12 cellular contexts compared by ENCODE assay signal in genomic region chr4:147830987-147831386, GRCh38.
DNase-seq lines count a peak whose midpoint lies in the region; ATAC-seq and TF ChIP-seq lines count a peak whose summit lies in the region.
"Had no signal": no experiment of that assay in that cellular context is flagged by ENCODE, and none has a peak within 500 bp of the region (broad histone marks: within the 10 kb centered on the region; RNA-seq: fewer than 3 reads in every experiment).

No MANE protein-coding gene starts in this region.

- H3K36me3 Mint-ChIP-seq in brain: no peaks in the 10 kb centered on the region

- no peak for ATAC-seq in HG03378 (IDR thresholded peaks at IDR 0.05; ENCODE audit: unreplicated experiment)
- no peak for ATAC-seq in HG03095 (IDR thresholded peaks at IDR 0.05; ENCODE audit: unreplicated experiment)

- no peak overlapping the region for H3K4me3 Mint-ChIP-seq in brain
- H3K4me3 Mint-ChIP-seq: activated T-cell treated with anti-CD3 and anti-CD28 coated beads, Interleukin-2, amount 50 U/mL, for 72 hours; stimulated activated effector memory CD8-positive, alpha-beta T cell treated with anti-CD3 and anti-CD28 coated beads, Interleukin-12 subunit alpha, Interleukin-12 subunit beta, amount 100 ng/mL, for 72 hours had no signal

- H3K9me3 ChIP-seq in subcutaneous abdominal adipose tissue (ENCODE audit: control insufficient read depth in 5 of 5, low read length in 5 of 5): no peaks in the 10 kb centered on the region

- H3K27ac ChIP-seq in subcutaneous abdominal adipose tissue (ENCODE audit: low read depth, low read length): peak overlapping the region; percentile 62

- no peak for TF ChIP-seq CTCF in brain (conservative IDR thresholded peaks at IDR 0.05)

- no peaks in the 10 kb centered on the region for H3K36me3 ChIP-seq in subcutaneous abdominal adipose tissue (ENCODE audit: control insufficient read depth in 5 of 5, insufficient read depth in 5 of 5, low read length in 5 of 5)

- no peaks in the 10 kb centered on the region for H3K27me3 Mint-ChIP-seq in brain

- no peaks in the 10 kb centered on the region for H3K27me3 ChIP-seq in subcutaneous abdominal adipose tissue (ENCODE audit: control insufficient read depth in 5 of 5, insufficient read depth in 4 of 5, low read length in 5 of 5)

- peaks cover 45% of the 10 kb centered on the region for H3K4me1 Mint-ChIP-seq in brain

- peak overlapping the region in 1 of 5 donors; percentile 70 for H3K9ac ChIP-seq in subcutaneous abdominal adipose tissue (ENCODE audit: low read length in 5 of 5)

- DNase-seq in HS-5 (ENCODE audit: low read depth) (peak; percentile 61), islet precursor cell (peak; percentile 82), CD1c-positive myeloid dendritic cell (ENCODE audit: extremely low spot score) (no peak), DMS 273 (lab: John Stamatoyannopoulos, UW; ENCODE audit: unreplicated experiment) (no peak)
- DNase-seq: DND-41, posterior cingulate gyrus had no signal

- no peaks in the 10 kb centered on the region for H3K9me3 Mint-ChIP-seq in brain
- H3K9me3 Mint-ChIP-seq: activated T-cell treated with anti-CD3 and anti-CD28 coated beads, Interleukin-2, amount 50 U/mL, for 72 hours; stimulated activated effector memory CD8-positive, alpha-beta T cell treated with anti-CD3 and anti-CD28 coated beads, Interleukin-12 subunit alpha, Interleukin-12 subunit beta, amount 100 ng/mL, for 72 hours had no signal

- no peak overlapping the region for H3K4me3 ChIP-seq in subcutaneous abdominal adipose tissue (ENCODE audit: low read depth in 1 of 5, low read length in 5 of 5)

- H3K4me1 ChIP-seq in subcutaneous abdominal adipose tissue (ENCODE audit: control insufficient read depth in 5 of 5, insufficient read depth in 5 of 5, low read length in 5 of 5): peaks cover 4 to 36% (median 34%) of the 10 kb centered on the region in 5 donors

- peak overlapping the region in 3 of 5 experiments; percentile 23 to 91 (median 85) for H3K27ac Mint-ChIP-seq in brain
- H3K27ac Mint-ChIP-seq: activated T-cell treated with anti-CD3 and anti-CD28 coated beads, Interleukin-2, amount 50 U/mL, for 72 hours; stimulated activated effector memory CD8-positive, alpha-beta T cell treated with anti-CD3 and anti-CD28 coated beads, Interleukin-12 subunit alpha, Interleukin-12 subunit beta, amount 100 ng/mL, for 72 hours had no signal

Comparison
In these comparisons a context has a peak if more than half of its experiments do, and no peak if none do; other contexts are left out.
1. DNase-seq: peak in HS-5 (single experiment) and islet precursor cell (single experiment); none in CD1c-positive myeloid dendritic cell (single experiment) and DMS 273 (single experiment).